Comparison of ENCODE assay signal across 20 cellular contexts in the genomic region with DNA sequence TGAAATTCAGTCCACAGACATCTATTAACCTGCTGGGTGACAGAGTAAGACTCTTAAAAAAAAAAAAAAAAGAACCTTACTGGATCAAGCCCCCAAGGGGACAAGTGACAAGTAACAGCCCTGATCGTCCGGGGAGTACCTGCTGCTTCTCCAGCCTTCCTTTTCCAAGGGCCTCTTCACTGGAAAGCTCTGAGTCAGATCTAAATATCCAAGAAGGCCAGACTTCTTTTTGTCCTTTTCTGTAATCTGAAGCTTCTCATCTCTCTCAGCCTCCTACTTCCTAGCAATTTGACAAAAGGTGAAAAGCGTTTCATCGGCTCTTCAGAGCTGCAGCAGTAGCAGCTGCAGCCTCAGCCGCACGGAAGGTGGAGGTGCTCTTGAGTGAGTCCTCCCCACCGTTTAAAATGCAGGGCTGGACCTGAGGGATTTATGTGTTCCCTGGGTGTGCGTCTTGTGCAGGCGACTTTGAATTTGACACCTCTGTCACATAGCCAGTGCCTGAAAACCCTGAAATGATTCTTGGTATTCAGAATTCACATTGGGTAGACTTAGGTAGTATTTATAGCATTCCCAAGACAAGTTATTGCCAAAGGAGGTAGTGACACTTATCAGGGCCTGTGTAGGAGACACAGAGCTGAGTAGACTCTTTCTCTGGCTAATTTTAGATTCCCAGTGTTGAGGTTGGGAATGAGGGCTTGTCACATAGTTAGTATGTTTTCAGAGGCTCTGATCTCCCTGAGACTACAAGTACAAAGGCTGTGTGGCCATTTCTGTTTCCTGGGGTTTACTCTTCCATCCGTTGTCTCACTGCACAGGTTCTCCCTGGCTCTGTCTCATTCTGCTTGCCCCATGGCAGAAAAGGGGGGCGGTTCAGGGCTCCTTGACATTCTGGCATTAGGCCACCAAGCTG.
DNase-seq lines count a peak whose midpoint lies in the region; ATAC-seq and TF ChIP-seq lines count a peak whose summit lies in the region.
"Had no signal": no experiment of that assay in that cellular context is flagged by ENCODE, and none has a peak within 500 bp of the region (broad histone marks: within the 10 kb centered on the region; RNA-seq: fewer than 3 reads in every experiment).

No MANE protein-coding gene starts in this region.

- no peaks in the 10 kb centered on the region for H3K36me3 ChIP-seq in neural progenitor cell
- H3K36me3 ChIP-seq in hepatocyte (replicated peaks; ENCODE audit: insufficient read depth, low read depth): no peaks in the 10 kb centered on the region

- H3K4me2 ChIP-seq in neural progenitor cell (peak overlapping the region; percentile 1), hepatocyte (no peak overlapping the region)

- no peak for DNase-seq in Right ventricle myocardium inferior (ENCODE audit: missing footprints)
- no peak for DNase-seq in cardiac septum (ENCODE audit: low spot score)
- peak in 28 of 42 donors; percentile 16 to 70 (median 39) for DNase-seq in head of caudate nucleus
- no peak for DNase-seq in neural progenitor cell (ENCODE audit: low spot score)
- no peak for DNase-seq in HK-2 (ENCODE audit: unreplicated experiment)
- no peak for DNase-seq in NCI-H82 (lab: John Stamatoyannopoulos, UW)
- no peak for DNase-seq in hepatocyte (ENCODE audit: low spot score)
- DNase-seq: activated B cell treated with CpG ODN at 0.5 μM for 24 hours; activated CD8-positive, alpha-beta memory T cell treated with anti-CD3 and anti-CD28 coated beads for 24 hours; amniotic stem cell; DMS53; glutamatergic neuron; naive thymus-derived CD8-positive, alpha-beta T cell; NCI-H774 had no signal

- no peaks in the 10 kb centered on the region for H3K27me3 ChIP-seq in neural progenitor cell
- no peaks in the 10 kb centered on the region for H3K27me3 ChIP-seq in hepatocyte

- H3K4me3 ChIP-seq in neural progenitor cell (no peak overlapping the region), hepatocyte (no peak overlapping the region)

- H3K4me1 ChIP-seq in neural progenitor cell (peaks cover 59% of the 10 kb centered on the region), hepatocyte (ENCODE audit: insufficient read depth) (peaks cover 15% of the 10 kb centered on the region)

- no peaks in the 10 kb centered on the region for H4K20me1 ChIP-seq in neural progenitor cell (ENCODE audit: low read depth)
- H4K20me1 ChIP-seq in hepatocyte (ENCODE audit: insufficient read depth, poor library complexity, severe bottlenecking): no peaks in the 10 kb centered on the region

- H3K9me3 ChIP-seq in neural progenitor cell (ENCODE audit: low read depth) (no peaks in the 10 kb centered on the region), hepatocyte (ENCODE audit: low read depth) (no peaks in the 10 kb centered on the region)

- peaks cover 8% of the 10 kb centered on the region for H3F3A ChIP-seq in neural progenitor cell (ENCODE audit: low read depth)

- H3K36me3 Mint-ChIP-seq in neural progenitor cell: no peaks in the 10 kb centered on the region
- H3K36me3 Mint-ChIP-seq: naive thymus-derived CD8-positive, alpha-beta T cell had no signal

- H2AFZ ChIP-seq in neural progenitor cell (replicated peaks): no peak overlapping the region
- no peak overlapping the region for H2AFZ ChIP-seq in hepatocyte

- 65% methylated on average over 11 of the region's 11 CpGs for WGBS in hepatocyte (ENCODE audit: low lambda C conversion rate, missing lambda C conversion rate)

- no peak overlapping the region for H3K4me3 Mint-ChIP-seq in neural progenitor cell
- H3K4me3 Mint-ChIP-seq: activated B cell treated with CpG ODN at 0.5 μM for 24 hours; dendritic cell treated with granulocyte-macrophage colony-stimulating factor and Interleukin-4, amounts not matched to agents 40 ng/mL and 50 ng/mL, for 4 days; naive thymus-derived CD8-positive, alpha-beta T cell; T-helper 1 cell treated with Interleukin-12 subunit alpha and Interleukin-12 subunit beta and Interleukin-4 antibody, amounts not matched to agents 30 μg/mL and 1 μg/mL, for 36 hours had no signal

- no peak overlapping the region for H3K27ac Mint-ChIP-seq in neural progenitor cell
- H3K27ac Mint-ChIP-seq: activated B cell treated with CpG ODN at 0.5 μM for 24 hours; activated T-helper 2 cell treated with anti-CD3 and anti-CD28 coated beads, Interferon-gamma antibody, Interleukin-2, Interleukin-4, amounts not matched to agents 10 μg/mL and 5 μg/mL and 100 μg/mL, durations not matched to agents 14 hours and 24 hours and 36 hours; dendritic cell treated with granulocyte-macrophage colony-stimulating factor and Interleukin-4, amounts not matched to agents 40 ng/mL and 50 ng/mL, for 4 days; T-helper 1 cell treated with Interleukin-12 subunit alpha and Interleukin-12 subunit beta and Interleukin-4 antibody, amounts not matched to agents 30 μg/mL and 1 μg/mL, for 36 hours had no signal

- H3K27ac ChIP-seq in neural progenitor cell (no peak overlapping the region), hepatocyte (no peak overlapping the region)
- H3K27ac ChIP-seq: C4-2B, RWPE1 had no signal

- intact Hi-C loops in Right ventricle myocardium inferior (cut with DNase I): loop anchor here (5.0 to 10.0 kb wide), 2 partner anchors 51 to 189 kb away; no protein-coding TSS in a partner anchor
- intact Hi-C loops in cardiac septum (cut with DNase I): loop anchor here (5.0 kb wide), 2 partner anchors 41 to 64 kb away; partner anchors contain the start of gene TLN2
- intact Hi-C loops in head of caudate nucleus (cut with DNase I): loop anchor here (5.0 kb wide), 1 partner anchor 151 kb away; no protein-coding TSS in a partner anchor

- peaks cover 64% of the 10 kb centered on the region for H3K4me1 Mint-ChIP-seq in neural progenitor cell
- H3K4me1 Mint-ChIP-seq: activated B cell treated with CpG ODN at 0.5 μM for 24 hours had no signal

- no peaks in the 10 kb centered on the region for H3K9me2 ChIP-seq in hepatocyte (replicated peaks; ENCODE audit: insufficient read depth)

- peaks cover 2% of the 10 kb centered on the region for H3K27me3 Mint-ChIP-seq in neural progenitor cell (ENCODE audit: insufficient read depth, low read depth)
- H3K27me3 Mint-ChIP-seq: dendritic cell treated with granulocyte-macrophage colony-stimulating factor and Interleukin-4, amounts not matched to agents 40 ng/mL and 50 ng/mL, for 4 days had no signal

- peaks cover 2% of the 10 kb centered on the region for H3K9me3 Mint-ChIP-seq in neural progenitor cell
- H3K9me3 Mint-ChIP-seq: activated B cell treated with CpG ODN at 0.5 μM for 24 hours; activated T-helper 2 cell treated with anti-CD3 and anti-CD28 coated beads, Interferon-gamma antibody, Interleukin-2, Interleukin-4, amounts not matched to agents 10 μg/mL and 5 μg/mL and 100 μg/mL, durations not matched to agents 14 hours and 24 hours and 36 hours; dendritic cell treated with granulocyte-macrophage colony-stimulating factor and Interleukin-4, amounts not matched to agents 40 ng/mL and 50 ng/mL, for 4 days; naive thymus-derived CD8-positive, alpha-beta T cell; T-helper 1 cell treated with Interleukin-12 subunit alpha and Interleukin-12 subunit beta and Interleukin-4 antibody, amounts not matched to agents 30 μg/mL and 1 μg/mL, for 36 hours had no signal

- H3K79me2 ChIP-seq in neural progenitor cell (ENCODE audit: low read depth): no peaks in the 10 kb centered on the region
- peaks cover 22% of the 10 kb centered on the region for H3K79me2 ChIP-seq in hepatocyte

- H3K9ac ChIP-seq in neural progenitor cell: no peak overlapping the region

- TF ChIP-seq CTCF in neural progenitor cell (IDR thresholded peaks at IDR 0.05): no peak
- no peak for TF ChIP-seq CTCF in hepatocyte (IDR thresholded peaks at IDR 0.05; ENCODE audit: poor library complexity)

- ATAC-seq in Right ventricle myocardium inferior (peak; percentile 69), HG02588 (IDR thresholded peaks at IDR 0.05; ENCODE audit: unreplicated experiment) (no peak)
- ATAC-seq: naive thymus-derived CD8-positive, alpha-beta T cell had no signal

Comparison
In these comparisons a context has a peak if more than half of its experiments do, and no peak if none do; other contexts are left out.
1. DNase-seq: peak in head of caudate nucleus (28 of 42); none in Right ventricle myocardium inferior (single experiment), cardiac septum (single experiment), neural progenitor cell (single experiment), HK-2 (single experiment), NCI-H82 (single experiment) and hepatocyte (single experiment).